8 cellular contexts compared by ENCODE assay signal in the genomic region with DNA sequence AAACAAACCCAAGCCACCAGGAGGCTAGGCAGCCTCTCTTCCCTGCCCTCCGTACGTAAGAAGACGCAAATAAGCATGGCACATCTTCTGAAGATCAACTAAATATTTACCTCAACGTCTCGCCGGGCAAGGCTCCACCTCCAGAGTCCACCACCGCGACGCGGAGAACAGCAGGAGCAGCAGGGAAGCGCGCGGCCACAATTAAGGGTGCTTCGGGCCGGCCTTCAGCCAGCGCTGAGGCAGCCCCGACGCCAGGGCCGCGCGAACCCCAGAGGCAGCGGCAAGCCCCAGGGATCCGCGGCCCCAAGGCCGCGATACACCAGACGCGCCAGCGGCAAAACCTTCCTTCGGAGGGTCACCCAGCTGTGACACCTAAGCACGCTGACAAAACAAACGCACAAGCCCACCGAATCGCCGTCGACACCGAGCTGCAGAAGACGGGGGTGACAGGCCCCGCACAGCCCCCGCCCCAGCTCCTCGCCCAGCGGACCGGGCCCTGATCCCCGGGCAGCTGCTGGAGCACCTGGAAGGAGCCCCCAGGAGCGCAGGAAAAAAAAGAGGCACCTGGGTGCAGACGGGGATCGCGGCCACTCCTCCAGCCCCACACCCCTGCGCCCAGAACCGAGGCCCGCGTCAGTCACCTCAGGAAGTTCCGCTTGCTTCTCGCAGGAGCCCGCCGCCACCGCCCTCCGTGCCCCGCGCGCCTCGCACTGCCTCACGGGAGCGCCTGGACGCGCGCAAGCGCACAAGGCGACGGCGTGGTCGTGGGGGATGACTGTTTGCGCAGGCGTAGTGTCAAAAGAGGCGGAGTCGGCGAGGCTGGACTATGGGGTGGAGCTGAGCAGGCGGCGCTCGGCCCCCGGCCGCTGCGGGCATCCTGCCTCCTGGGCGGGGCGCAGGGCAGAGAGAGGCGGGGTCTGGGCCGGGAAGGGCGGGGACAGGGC. TPM values are rescaled to one million over a fixed set of nuclear protein-coding genes. Genes with fewer than 3 reads are reported as not detected.
A peak's percentile ranks its signal among the peaks of the same experiment; 100 is the strongest.
DNase-seq lines count a peak whose midpoint lies in the region; ATAC-seq and TF ChIP-seq lines count a peak whose summit lies in the region.

A gene with protein sequence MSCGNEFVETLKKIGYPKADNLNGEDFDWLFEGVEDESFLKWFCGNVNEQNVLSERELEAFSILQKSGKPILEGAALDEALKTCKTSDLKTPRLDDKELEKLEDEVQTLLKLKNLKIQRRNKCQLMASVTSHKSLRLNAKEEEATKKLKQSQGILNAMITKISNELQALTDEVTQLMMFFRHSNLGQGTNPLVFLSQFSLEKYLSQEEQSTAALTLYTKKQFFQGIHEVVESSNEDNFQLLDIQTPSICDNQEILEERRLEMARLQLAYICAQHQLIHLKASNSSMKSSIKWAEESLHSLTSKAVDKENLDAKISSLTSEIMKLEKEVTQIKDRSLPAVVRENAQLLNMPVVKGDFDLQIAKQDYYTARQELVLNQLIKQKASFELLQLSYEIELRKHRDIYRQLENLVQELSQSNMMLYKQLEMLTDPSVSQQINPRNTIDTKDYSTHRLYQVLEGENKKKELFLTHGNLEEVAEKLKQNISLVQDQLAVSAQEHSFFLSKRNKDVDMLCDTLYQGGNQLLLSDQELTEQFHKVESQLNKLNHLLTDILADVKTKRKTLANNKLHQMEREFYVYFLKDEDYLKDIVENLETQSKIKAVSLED (minus strand): TSS at position 712 of the 944 bp plus-strand sequence. CDS start 1,175 bp downstream, outside the sequence.
Gene POLN (minus strand): TSS at position 712 of the 944 bp plus-strand sequence. CDS start 12,890 bp downstream, outside the sequence.

- DNase-seq in DMS 273 treated with DMSO at 0.1 percent for 48 hours (lab: John Stamatoyannopoulos, UW) (peak; percentile 71), IMR-90 (peak; percentile 96), OCI-LY7 (ENCODE audit: low spot score) (peak; percentile 98), activated T-cell treated with anti-CD3 and anti-CD28 coated beads for 48 hours (ENCODE audit: low read depth) (peak; percentile 99), erythroblast (lab: John Stamatoyannopoulos, UW) (peak; percentile 98 to 100)
- DNase-seq in stimulated activated CD8-positive, alpha-beta memory T cell treated with anti-CD3 and anti-CD28 coated beads, Interleukin-7, amount 100 ng/mL, for 1 hour (ENCODE audit: low read depth in 2 of 2), result peak; percentile 98 to 99

- no peaks in the 10 kb centered on the region for H3K9me1 ChIP-seq in IMR-90 (ENCODE audit: insufficient read depth, low read length)

- H3K9me3 ChIP-seq in IMR-90 (ENCODE audit: control insufficient read depth, insufficient read depth, low read length) (no peaks in the 10 kb centered on the region), OCI-LY7 (ENCODE audit: low read length) (no peaks in the 10 kb centered on the region), muscle layer of colon (ENCODE audit: low read length) (no peaks in the 10 kb centered on the region)

- H4K8ac ChIP-seq in IMR-90 (ENCODE audit: low read depth in 2 of 2, low read length in 2 of 2), result peak within 1 kb of the TSS in 1 of 2 experiments; percentile 45; a peak in 1 of 4 replicates

- H2BK5ac ChIP-seq in IMR-90 (ENCODE audit: low read depth, low read length, poor library complexity, severe bottlenecking), result no peak within 1 kb of the TSS

- dilution Hi-C loops in IMR-90 (cut with HindIII; ENCODE audit: low sequenced_read_pairs, unreplicated experiment), result no loop called here

- TF ChIP-seq CTCF in IMR-90 (conservative IDR thresholded peaks at IDR 0.05; ENCODE audit: low read depth, low read length), result no peak
- TF ChIP-seq CTCF in OCI-LY7 (conservative IDR thresholded peaks at IDR 0.05; ENCODE audit: low read length), result 0 out of 2 replicates have a peak, but pooled peaks have one; percentile 10

- peaks cover 9 to 24% of the 10 kb centered on the region in 2 experiments for H3K79me1 ChIP-seq in IMR-90 (ENCODE audit: low read depth in 1 of 2, low read length in 2 of 2)

- ATAC-seq in GM21528 (IDR thresholded peaks at IDR 0.05; ENCODE audit: low FRiP score, unreplicated experiment) (peak; percentile 90), IMR-90 (ENCODE audit: low read depth) (peak; percentile 98)

- WGBS in IMR-90 (ENCODE audit: extremely low coverage in 2 of 2, insufficient read length in 1 of 2), 2 experiments, result 0% methylated on average over 42 of the region's 88 CpGs; no CpG with 5 or more reads in 1 of the 2 experiments

- H3K56ac ChIP-seq in IMR-90 (ENCODE audit: extremely low read depth, insufficient read depth, low read length), result peak within 1 kb of the TSS; percentile 50; the same call in 1 of the 2 replicates

- CTCF ChIA-PET in IMR-90 (lab: Yijun Ruan, JAX) (no interaction called here), OCI-LY7 (lab: Charles Lee; ENCODE audit: unreplicated experiment) (interaction anchor here (0.6 to 0.7 kb wide), 3 partner anchors 63 to 296 kb away, joined by 3 to 4 read pairs (median 4); no protein-coding TSS in a partner anchor)

- no peak within 1 kb of the TSS for H3K18ac ChIP-seq in IMR-90 (ENCODE audit: low read depth, low read length)

- H3K79me2 ChIP-seq in OCI-LY7 (ENCODE audit: insufficient read depth, low read depth, low read length), result peaks cover 48% of the 10 kb centered on the region

- H4K20me1 ChIP-seq in IMR-90 (ENCODE audit: insufficient read depth, low read length) (peaks cover 6% of the 10 kb centered on the region), OCI-LY7 (ENCODE audit: insufficient read depth, low read length) (peaks cover 30% of the 10 kb centered on the region)

- no peak within 1 kb of the TSS for H2BK20ac ChIP-seq in IMR-90 (ENCODE audit: low read depth, low read length)

- no peak within 1 kb of the TSS for H3K14ac ChIP-seq in IMR-90 (replicated peaks; ENCODE audit: low read depth, low read length)

- H2BK15ac ChIP-seq in IMR-90 (ENCODE audit: low read depth, low read length), result no peak within 1 kb of the TSS

- no peak within 1 kb of the TSS for H2AK5ac ChIP-seq in IMR-90 (ENCODE audit: low read depth, low read length)

- no peak within 1 kb of the TSS for H3K4ac ChIP-seq in IMR-90 (ENCODE audit: low read depth, low read length)

- peak; percentile 26; the same call in 1 of the 2 replicates for TF ChIP-seq POLR2A in IMR-90 (IDR thresholded peaks at IDR 0.05; ENCODE audit: low read depth, low read length)
- peak; percentile 84 for TF ChIP-seq POLR2A in erythroblast (IDR thresholded peaks at IDR 0.05; ENCODE audit: low read length)

- H3K27me3 ChIP-seq in IMR-90 (ENCODE audit: control insufficient read depth, insufficient read depth, low read length) (no peaks in the 10 kb centered on the region), muscle layer of colon (ENCODE audit: control insufficient read depth in 1 of 2, insufficient read depth in 2 of 2, low read length in 2 of 2) (no peaks in the 10 kb centered on the region)

- no peaks in the 10 kb centered on the region for H3K9me2 ChIP-seq in OCI-LY7 (ENCODE audit: insufficient read depth, low read length)

- in situ Hi-C loops in IMR-90 (cut with MboI; ENCODE audit: low sequenced_read_pairs), result no loop called here

- H3K27ac ChIP-seq in IMR-90 (ENCODE audit: insufficient read depth, low read length) (peak within 1 kb of the TSS; percentile 48), OCI-LY7 (ENCODE audit: low read depth, low read length, poor library complexity, severe bottlenecking) (peak within 1 kb of the TSS; percentile 71), muscle layer of colon (ENCODE audit: low read depth, low read length) (peak within 1 kb of the TSS; percentile 73)

- POLR2A ChIA-PET in IMR-90 (lab: Charles Lee; ENCODE audit: unreplicated experiment) (interaction anchor here (1.0 kb wide), 1 partner anchor 227 kb away, joined by 3 read pairs; the partner anchor contains the start of gene RNF4), OCI-LY7 (lab: Charles Lee) (interaction anchor here (0.5 to 1.0 kb wide), 5 partner anchors 21 to 712 kb away, joined by 3 to 7 read pairs (median 5); partner anchors contain the start of gene MXD4)

- peak within 1 kb of the TSS; percentile 30 for H3K23ac ChIP-seq in IMR-90 (ENCODE audit: low read depth, low read length)

- H3K4me3 ChIP-seq in IMR-90 (ENCODE audit: insufficient read depth, low read depth, low read length) (peak within 1 kb of the TSS; percentile 78), OCI-LY7 (ENCODE audit: low read depth, low read length, poor library complexity, severe bottlenecking) (peak within 1 kb of the TSS; percentile 86), muscle layer of colon (ENCODE audit: low read depth in 1 of 2, low read length in 2 of 2) (peak within 1 kb of the TSS; percentile 76 to 85)

- BruUV-seq in IMR-90 (replicated peaks; lab: Mats Ljungman, UMichigan), result no TSS peak
- BruUV-seq in OCI-LY7 (replicated peaks; lab: Mats Ljungman, UMichigan), result no TSS peak

- H3K4me1 ChIP-seq in IMR-90 (ENCODE audit: control insufficient read depth, insufficient read depth, low read length) (peaks cover 6% of the 10 kb centered on the region), OCI-LY7 (ENCODE audit: insufficient read depth, low read length, poor library complexity, severe bottlenecking) (peaks cover 56% of the 10 kb centered on the region), muscle layer of colon (ENCODE audit: insufficient read depth, low read length) (peaks cover 38% of the 10 kb centered on the region)

- H3K9ac ChIP-seq in IMR-90 (ENCODE audit: low read depth, low read length) (peak within 1 kb of the TSS; percentile 90), muscle layer of colon (ENCODE audit: low read length) (peak within 1 kb of the TSS; percentile 65)

- no peak within 1 kb of the TSS for H4K5ac ChIP-seq in IMR-90 (ENCODE audit: low read depth, low read length)

- no peak within 1 kb of the TSS for H2BK120ac ChIP-seq in IMR-90 (ENCODE audit: low read depth, low read length)

- H2AFZ ChIP-seq in IMR-90 (replicated peaks; ENCODE audit: low read length, poor library complexity) (peak within 1 kb of the TSS; percentile 93), OCI-LY7 (ENCODE audit: low read length) (peak within 1 kb of the TSS; percentile 85; the same call in 1 of the 2 replicates)

- H3K36me3 ChIP-seq in IMR-90 (ENCODE audit: control insufficient read depth, insufficient read depth, low read length) (no peaks in the 10 kb centered on the region; the same call in 1 of the 2 replicates), OCI-LY7 (ENCODE audit: insufficient read depth, low read length) (peaks cover 33% of the 10 kb centered on the region), muscle layer of colon (ENCODE audit: insufficient read depth, low read length) (no peaks in the 10 kb centered on the region)

- no peak; the same call in 1 of the 2 replicates for TF ChIP-seq RAD21 in IMR-90 (IDR thresholded peaks at IDR 0.05; ENCODE audit: low read length)

- intact Hi-C loops in IMR-90 (cut with micrococcal nuclease) (loop anchor here (5.0 kb wide), 1 partner anchor 221 kb away; no protein-coding TSS in a partner anchor), OCI-LY7 (cut with micrococcal nuclease; ENCODE audit: unreplicated experiment) (loop anchor here (1.0 to 5.0 kb wide), 6 partner anchors 21 to 519 kb away; partner anchors contain the start of genes FAM193A, MXD4, NELFA and RNF4)

- H4K91ac ChIP-seq in IMR-90 (ENCODE audit: insufficient read depth, low read depth, low read length), result no peak within 1 kb of the TSS

- H3K4me2 ChIP-seq in IMR-90 (ENCODE audit: low read depth, low read length) (peak within 1 kb of the TSS; percentile 96), OCI-LY7 (ENCODE audit: low read length) (peak within 1 kb of the TSS; percentile 85)

- peak within 1 kb of the TSS; percentile 70 for H2AK9ac ChIP-seq in IMR-90 (replicated peaks; ENCODE audit: low read depth, low read length, poor library complexity)

RNA-seq across cellular contexts. Expression of the first gene that starts in this region (rescaled TPM):
- total RNA-seq in IMR-90 (2012; rRNA removed), result 4.3 and 6.9 TPM in 2 replicates
- 3.6 and 4.8 TPM in 2 replicates for polyA plus RNA-seq in IMR-90 (2012; rRNA removed)
- polyA plus RNA-seq in IMR-90 (2012; cell fraction: cytosol; rRNA removed), result 3.0 and 5.8 TPM in 2 replicates
- 9.9 and 13.2 TPM in 2 replicates for polyA plus RNA-seq in IMR-90 (2012; cell fraction: nucleus; rRNA removed; ENCODE audit: low replicate concordance)
- 15.9 and 20.1 TPM in 2 replicates for total RNA-seq in OCI-LY7 (2014; rRNA removed; shearing (Covaris generic))
- total RNA-seq in OCI-LY7 (2022), result 21.1 and 22.2 TPM in 2 replicates

RNA-seq across cellular contexts. Expression of gene POLN, which starts in this region (rescaled TPM):
- total RNA-seq in IMR-90 (2012; rRNA removed), result 0.72 and 1.1 TPM in 2 replicates
- 0.63 and 0.82 TPM in 2 replicates for polyA plus RNA-seq in IMR-90 (2012; rRNA removed)
- 0.03 and 0.63 TPM in 2 replicates for polyA plus RNA-seq in IMR-90 (2012; cell fraction: cytosol; rRNA removed)
- polyA plus RNA-seq in IMR-90 (2012; cell fraction: nucleus; rRNA removed; ENCODE audit: low replicate concordance), result 3.3 and 5.4 TPM in 2 replicates
- total RNA-seq in OCI-LY7 (2014; rRNA removed; shearing (Covaris generic)), result 2.7 and 4.4 TPM in 2 replicates
- total RNA-seq in OCI-LY7 (2022), result 3.5 and 4.0 TPM in 2 replicates

Comparison
In these comparisons a context has a peak if more than half of its experiments do, and no peak if none do; other contexts are left out.
1. Peak in every context shown above with its lines: DNase-seq, ATAC-seq, H3K4me3 ChIP-seq and H3K27ac ChIP-seq.